ENCODE assay signal across 18 cellular contexts in the genomic region with DNA sequence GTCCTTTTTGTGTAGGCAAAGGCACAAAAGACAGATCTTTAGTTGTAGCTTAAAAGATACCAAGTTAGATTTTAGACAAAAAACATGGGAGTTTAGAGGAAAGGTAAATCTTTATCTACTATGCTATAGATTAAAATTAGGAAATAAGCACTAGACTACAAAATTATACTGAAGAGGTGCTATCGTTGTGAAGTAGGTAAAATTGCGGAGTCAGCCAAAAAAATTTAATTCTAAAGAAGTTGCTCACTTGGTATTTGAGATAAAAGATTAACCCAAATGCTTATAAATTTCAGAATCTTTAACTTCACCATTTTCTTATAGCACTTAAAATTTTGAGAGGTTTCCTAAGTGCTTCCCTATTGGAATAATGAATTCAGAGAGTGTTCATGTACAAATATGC.
DNase-seq lines count a peak whose midpoint lies in the region; ATAC-seq and TF ChIP-seq lines count a peak whose summit lies in the region.
"Had no signal": no experiment of that assay in that cellular context is flagged by ENCODE, and none has a peak within 500 bp of the region (broad histone marks: within the 10 kb centered on the region; RNA-seq: fewer than 3 reads in every experiment).

No MANE protein-coding gene starts in this region.

- no peaks in the 10 kb centered on the region for H3K9me2 ChIP-seq in MM.1S (replicated peaks; ENCODE audit: insufficient read depth, low read length)

- no peak for DNase-seq in MM.1S
- DNase-seq in fibroblast of lung (ENCODE audit: low read depth in 2 of 2), result no peak
- no peak for DNase-seq in NCI-H69 (lab: John Stamatoyannopoulos, UW)
- DNase-seq in head of caudate nucleus, result no peak
- no peak for DNase-seq in endothelial cell (ENCODE audit: low spot score)
- DNase-seq: DMS79; Kasumi-1; NCI-H1105; NCI-H2081; NCI-H2171 treated with DMSO at 0.1 percent for 48 hours; NCI-H446; NCI-H526 treated with DMSO at 0.1 percent for 48 hours; NK-92 treated with Interleukin-12 subunit alpha and Interleukin-12 subunit beta, amount 100 ng/mL, for 24 hours; SHP77 treated with DMSO at 0.1 percent for 48 hours; T-helper 2 cell had no signal

- H3K36me3 Mint-ChIP-seq in endothelial cell (ENCODE audit: low read depth, unreplicated experiment), result no peaks in the 10 kb centered on the region
- H3K36me3 Mint-ChIP-seq: CD14-positive monocyte had no signal

- TF ChIP-seq CTCF in MM.1S (IDR thresholded peaks at IDR 0.05; ENCODE audit: low read length) (no peak), fibroblast of lung (conservative IDR thresholded peaks at IDR 0.05 in 1 of 2, IDR thresholded peaks at IDR 0.05 in 1 of 2; ENCODE audit: low read depth in 1 of 2, low read length in 2 of 2) (no peak), endothelial cell (IDR thresholded peaks at IDR 0.05; ENCODE audit: unreplicated experiment) (no peak)

- ATAC-seq in GM18508 (IDR thresholded peaks at IDR 0.05; ENCODE audit: insufficient read depth, unreplicated experiment) (peak; percentile 19), GM21526 (IDR thresholded peaks at IDR 0.05; ENCODE audit: low FRiP score, unreplicated experiment) (peak; percentile 24)

- H3K9me3 Mint-ChIP-seq in endothelial cell (ENCODE audit: unreplicated experiment), result no peaks in the 10 kb centered on the region

- H3K36me3 ChIP-seq in MM.1S (replicated peaks; ENCODE audit: insufficient read depth, low read length) (no peaks in the 10 kb centered on the region), fibroblast of lung (ENCODE audit: control insufficient read depth, insufficient read depth, low read length) (no peaks in the 10 kb centered on the region)

- no peaks in the 10 kb centered on the region for H3K4me1 Mint-ChIP-seq in endothelial cell (ENCODE audit: unreplicated experiment)
- H3K4me1 Mint-ChIP-seq: CD14-positive monocyte had no signal

- H3K9ac ChIP-seq in MM.1S (ENCODE audit: low read length), result no peak overlapping the region
- H3K9ac ChIP-seq in fibroblast of lung (ENCODE audit: insufficient read depth, low read length), result no peak overlapping the region

- intact Hi-C loops in head of caudate nucleus (cut with DNase I), result no loop called here

- H3F3A ChIP-seq in MM.1S (ENCODE audit: insufficient read depth, low read length), result no peaks in the 10 kb centered on the region

- H3K27ac Mint-ChIP-seq in endothelial cell (ENCODE audit: unreplicated experiment), result no peak overlapping the region
- H3K27ac Mint-ChIP-seq: CD14-positive monocyte had no signal

- H3K27ac ChIP-seq in MM.1S (ENCODE audit: low read length) (no peak overlapping the region), fibroblast of lung (ENCODE audit: insufficient read depth, low read length) (no peak overlapping the region)

- no peaks in the 10 kb centered on the region for H3K9me3 ChIP-seq in MM.1S (replicated peaks; ENCODE audit: insufficient read depth, low read length)
- no peaks in the 10 kb centered on the region for H3K9me3 ChIP-seq in fibroblast of lung (ENCODE audit: control insufficient read depth, insufficient read depth, low read depth, low read length)

- H3K4me2 ChIP-seq in MM.1S (ENCODE audit: low read depth, low read length), result peak overlapping the region; percentile 45
- peak overlapping the region; percentile 77 for H3K4me2 ChIP-seq in fibroblast of lung (ENCODE audit: extremely low read depth, insufficient read depth, low read length)

- H3K4me3 Mint-ChIP-seq in endothelial cell (ENCODE audit: unreplicated experiment), result no peak overlapping the region
- H3K4me3 Mint-ChIP-seq: CD14-positive monocyte had no signal

- H3K27me3 ChIP-seq in MM.1S (replicated peaks; ENCODE audit: insufficient read depth, low read length) (no peaks in the 10 kb centered on the region), fibroblast of lung (ENCODE audit: control insufficient read depth, insufficient read depth, low read length) (no peaks in the 10 kb centered on the region)

- H4K20me1 ChIP-seq in MM.1S (ENCODE audit: insufficient read depth, low read length) (no peaks in the 10 kb centered on the region), fibroblast of lung (ENCODE audit: control insufficient read depth, extremely low read depth, insufficient read depth, low read length) (no peaks in the 10 kb centered on the region)

- peak overlapping the region; percentile 38 for H2AFZ ChIP-seq in MM.1S (ENCODE audit: low read length)
- H2AFZ ChIP-seq in fibroblast of lung (ENCODE audit: low read length), result peak overlapping the region; percentile 57

- H3K4me1 ChIP-seq in MM.1S (ENCODE audit: low read length), result no peaks in the 10 kb centered on the region
- H3K4me1 ChIP-seq in fibroblast of lung (ENCODE audit: control insufficient read depth, extremely low read depth, insufficient read depth, low read length), result no peaks in the 10 kb centered on the region

- H3K4me3 ChIP-seq in MM.1S (ENCODE audit: low read length) (no peak overlapping the region), fibroblast of lung (replicated peaks in 1 of 4; ENCODE audit: control extremely low read depth in 1 of 4, insufficient read depth in 1 of 4, low read depth in 3 of 4, low read length in 4 of 4) (peak overlapping the region in 1 of 4 experiments; percentile 23)

- H3K79me2 ChIP-seq in MM.1S (ENCODE audit: low read length) (no peaks in the 10 kb centered on the region), fibroblast of lung (ENCODE audit: control insufficient read depth, insufficient read depth, low read length) (no peaks in the 10 kb centered on the region)

- H3K27me3 Mint-ChIP-seq in endothelial cell (ENCODE audit: unreplicated experiment), result no peaks in the 10 kb centered on the region
